ENCODE assay signal across 8 cellular contexts in the genomic region with DNA sequence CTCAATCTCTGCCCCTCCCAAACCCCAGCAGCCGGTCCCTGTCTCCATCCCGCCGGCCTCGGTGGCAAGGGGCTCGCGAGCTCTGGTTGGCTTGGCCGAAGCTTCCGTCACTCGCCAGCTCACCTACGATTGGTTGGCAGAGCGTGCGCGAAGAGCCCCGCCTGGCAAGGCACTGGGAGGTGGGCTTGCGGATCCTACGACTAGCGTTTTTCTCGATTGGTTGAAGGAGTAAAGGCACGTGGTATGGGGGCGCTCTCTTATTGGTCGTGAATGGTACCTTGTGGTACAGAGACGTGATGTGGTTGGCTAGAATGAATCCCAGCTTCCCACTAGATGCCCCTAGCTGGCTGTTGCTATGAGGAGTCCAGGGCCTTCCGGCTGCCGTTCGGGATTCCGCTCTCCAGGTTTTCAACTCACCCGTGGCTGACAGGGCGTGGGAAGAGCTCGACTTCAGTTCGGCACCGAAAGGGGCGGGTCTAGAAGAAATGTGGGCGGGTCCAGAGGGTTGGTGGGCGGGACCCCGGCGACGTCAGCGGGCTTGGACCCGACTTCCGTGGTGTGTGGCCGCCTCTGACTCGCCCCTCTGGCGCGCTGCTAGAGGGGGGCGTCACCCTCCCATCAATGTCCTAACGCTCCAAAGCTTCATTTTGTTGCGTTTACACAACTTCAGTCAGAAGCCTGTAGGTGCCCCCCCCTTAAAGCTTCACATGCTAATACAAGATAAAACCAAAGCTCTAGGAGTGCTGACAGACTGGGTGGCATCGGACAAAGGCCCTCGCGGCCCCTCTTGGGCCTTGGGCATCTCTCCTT. TPM values are rescaled to one million over a fixed set of nuclear protein-coding genes. Genes with fewer than 3 reads are reported as not detected.
A peak's percentile ranks its signal among the peaks of the same experiment; 100 is the strongest.
DNase-seq lines count a peak whose midpoint lies in the region; ATAC-seq, FAIRE-seq and TF ChIP-seq lines count a peak whose summit lies in the region.

No MANE protein-coding gene starts in this region.

- H3K27ac Mint-ChIP-seq in endothelial cell (ENCODE audit: unreplicated experiment), result peak overlapping the region; percentile 97

- H4K20me1 ChIP-seq in OCI-LY1 (ENCODE audit: insufficient read depth, low read length), result no peaks in the 10 kb centered on the region

- DNase-seq in D721Med (ENCODE audit: insufficient read length, low spot score) (peak; percentile 26), HuH-7 (ENCODE audit: low spot score) (peak; percentile 58), activated T-cell treated with anti-CD3 and anti-CD28 coated beads for 1 hour (ENCODE audit: low read depth) (peak; percentile 96), endothelial cell (ENCODE audit: low spot score) (peak; percentile 99)
- peak; percentile 98 for DNase-seq in stimulated activated CD8-positive, alpha-beta memory T cell treated with anti-CD3 and anti-CD28 coated beads, Interleukin-15, amount 100 ng/mL, for 24 hours (ENCODE audit: low read depth)

- peaks cover 27% of the 10 kb centered on the region for H3K79me2 ChIP-seq in OCI-LY1 (ENCODE audit: insufficient read depth, low read length)

- H2AFZ ChIP-seq in OCI-LY1 (ENCODE audit: low read length), result peak overlapping the region; percentile 72; the same call in 1 of the 2 replicates

- peaks cover 28% of the 10 kb centered on the region for H3K4me1 Mint-ChIP-seq in endothelial cell (ENCODE audit: unreplicated experiment)

- peaks cover 12% of the 10 kb centered on the region for H3K27me3 Mint-ChIP-seq in endothelial cell (ENCODE audit: unreplicated experiment)

- ATAC-seq in GM21526 (IDR thresholded peaks at IDR 0.05; ENCODE audit: low FRiP score, unreplicated experiment), result peak; percentile 80

- H3K27ac ChIP-seq in OCI-LY1 (ENCODE audit: low read depth, low read length, poor library complexity, severe bottlenecking) (peak overlapping the region; percentile 95), mesodermal cell (ENCODE audit: low read depth, low read length, severe bottlenecking) (peak overlapping the region; percentile 99)

- H3K9ac ChIP-seq in OCI-LY1 (ENCODE audit: low read length), result peak overlapping the region; percentile 94

- H3K4me3 ChIP-seq in OCI-LY1 (ENCODE audit: low read depth, low read length, poor library complexity, severe bottlenecking) (peak overlapping the region; percentile 86), mesodermal cell (ENCODE audit: extremely low read depth, insufficient read depth, low read length, poor library complexity, severe bottlenecking) (peak overlapping the region; percentile 85)

- no peaks in the 10 kb centered on the region for H3K9me2 ChIP-seq in OCI-LY1 (ENCODE audit: low read depth, low read length)

- H3K9me3 ChIP-seq in OCI-LY1 (ENCODE audit: low read length), result peaks cover 6% of the 10 kb centered on the region; the same call in 1 of the 2 replicates
- H3K9me3 ChIP-seq in mesodermal cell (ENCODE audit: control insufficient read depth, low read length), result no peaks in the 10 kb centered on the region

- 12% methylated on average over 36 to 48 of the region's 50 CpGs for WGBS in mesodermal cell (ENCODE audit: insufficient coverage in 2 of 2), 2 experiments

- FAIRE-seq in D721Med (lab: Jason Lieb, UNC), result peak; percentile 83

- H3K27me3 ChIP-seq in OCI-LY1 (ENCODE audit: insufficient read depth, low read length), result no peaks in the 10 kb centered on the region

- H3K4me2 ChIP-seq in OCI-LY1 (ENCODE audit: low read length), result peak overlapping the region; percentile 94

- H3K4me3 Mint-ChIP-seq in endothelial cell (ENCODE audit: unreplicated experiment), result peak overlapping the region; percentile 95

- H3K9me3 Mint-ChIP-seq in endothelial cell (ENCODE audit: unreplicated experiment), result no peaks in the 10 kb centered on the region

- TF ChIP-seq CTCF in D721Med (IDR thresholded peaks at IDR 0.05; ENCODE audit: insufficient read depth, missing control alignments), result no peak
- no peak for TF ChIP-seq CTCF in OCI-LY1 (IDR thresholded peaks at IDR 0.05; ENCODE audit: low read length)
- TF ChIP-seq CTCF in endothelial cell (IDR thresholded peaks at IDR 0.05; ENCODE audit: unreplicated experiment), result no peak

- H3K4me1 ChIP-seq in OCI-LY1 (ENCODE audit: insufficient read depth, low read length, severe bottlenecking), result peaks cover 32% of the 10 kb centered on the region
- no peaks in the 10 kb centered on the region for H3K4me1 ChIP-seq in mesodermal cell (ENCODE audit: control insufficient read depth, insufficient read depth, low read length, poor library complexity, severe bottlenecking)

- no peaks in the 10 kb centered on the region for H3F3A ChIP-seq in OCI-LY1 (ENCODE audit: insufficient read depth, low read length)

- peaks cover 4% of the 10 kb centered on the region for H3K36me3 Mint-ChIP-seq in endothelial cell (ENCODE audit: low read depth, unreplicated experiment)

- H3K36me3 ChIP-seq in OCI-LY1 (ENCODE audit: insufficient read depth, low read length) (peaks cover 9% of the 10 kb centered on the region; the same call in 1 of the 2 replicates), mesodermal cell (ENCODE audit: control insufficient read depth, insufficient read depth, low read length) (peaks cover 11% of the 10 kb centered on the region)

RNA-seq across cellular contexts. Expression of a gene that starts 0.8 kb away (rescaled TPM):
- total RNA-seq in endothelial cell (ENCODE audit: unreplicated experiment), result 52.3 TPM
- polyA plus RNA-seq in mesodermal cell (2013, experiment 1 of 2), result 35.2 TPM
- 33.3 TPM for polyA plus RNA-seq in mesodermal cell (2013, experiment 2 of 2)

Comparison
In these comparisons a context has a peak if more than half of its experiments do, and no peak if none do; other contexts are left out.
1. Peak in every context shown above with its lines: DNase-seq, ATAC-seq, H3K4me3 ChIP-seq and H3K27ac ChIP-seq.
2. DNase-seq: peak in every context shown above with its lines; median percentile 99 in endothelial cell; 98 in stimulated activated CD8-positive, alpha-beta memory T cell treated with anti-CD3 and anti-CD28 coated beads, Interleukin-15, amount 100 ng/mL, for 24 hours; 96 in activated T-cell treated with anti-CD3 and anti-CD28 coated beads for 1 hour; 58 in HuH-7; 26 in D721Med.